16 cellular contexts compared by ENCODE assay signal in the genomic region with DNA sequence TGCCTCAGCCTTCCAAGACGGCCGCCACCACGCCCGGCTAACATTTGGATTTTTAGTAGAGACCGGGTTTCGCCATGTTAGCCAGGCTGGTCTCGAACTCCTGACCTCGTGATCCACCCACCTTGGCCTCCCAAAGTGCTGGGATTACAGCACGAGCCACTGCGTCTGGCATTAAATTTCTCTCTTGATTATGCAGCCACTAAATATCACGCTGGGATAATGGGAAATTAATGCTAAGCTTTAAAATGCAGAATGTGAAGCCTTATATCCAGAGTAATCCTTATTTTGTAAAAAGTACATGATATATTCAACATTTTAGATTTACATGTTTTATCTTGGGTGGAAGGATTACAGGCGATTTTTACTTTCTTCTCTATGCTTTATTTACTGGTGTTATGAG.
DNase-seq lines count a peak whose midpoint lies in the region; ATAC-seq, FAIRE-seq and TF ChIP-seq lines count a peak whose summit lies in the region.
"Had no signal": no experiment of that assay in that cellular context is flagged by ENCODE, and none has a peak within 500 bp of the region (broad histone marks: within the 10 kb centered on the region; RNA-seq: fewer than 3 reads in every experiment).

No MANE protein-coding gene starts in this region.

- H3K4me3 ChIP-seq in foreskin fibroblast (ENCODE audit: low read depth in 1 of 2, low read length in 2 of 2) = no peak overlapping the region
- H3K4me3 ChIP-seq: uterus had no signal

- no peaks in the 10 kb centered on the region for H3K9me3 Mint-ChIP-seq in stimulated activated naive CD8-positive, alpha-beta T cell treated with anti-CD3 and anti-CD28 coated beads, Interleukin-15, Interleukin-2, amounts not matched to agents 100 ng/mL and 50 ng/mL, for 24 hours
- no peaks in the 10 kb centered on the region for H3K9me3 Mint-ChIP-seq in WTC11
- H3K9me3 Mint-ChIP-seq in glutamatergic neuron (ENCODE audit: unreplicated experiment) = peaks cover 42% of the 10 kb centered on the region
- H3K9me3 Mint-ChIP-seq: activated B cell treated with CpG ODN at 0.5 μM for 24 hours had no signal

- FAIRE-seq in H54 (lab: Jason Lieb, UNC) = no peak

- no peaks in the 10 kb centered on the region for H3K27me3 Mint-ChIP-seq in stimulated activated naive CD8-positive, alpha-beta T cell treated with anti-CD3 and anti-CD28 coated beads, Interleukin-15, Interleukin-2, amounts not matched to agents 100 ng/mL and 50 ng/mL, for 24 hours
- H3K27me3 Mint-ChIP-seq in WTC11 (ENCODE audit: low read depth) (no peaks in the 10 kb centered on the region), glutamatergic neuron (ENCODE audit: unreplicated experiment) (peaks cover 21% of the 10 kb centered on the region)
- H3K27me3 Mint-ChIP-seq: activated B cell treated with CpG ODN at 0.5 μM for 24 hours had no signal

- H3K27ac Mint-ChIP-seq in stimulated activated naive CD8-positive, alpha-beta T cell treated with anti-CD3 and anti-CD28 coated beads, Interleukin-15, Interleukin-2, amounts not matched to agents 100 ng/mL and 50 ng/mL, for 24 hours = peak overlapping the region; percentile 50
- H3K27ac Mint-ChIP-seq in WTC11 (peak overlapping the region; percentile 91; the same call in 1 of the 2 replicates), glutamatergic neuron (ENCODE audit: unreplicated experiment) (peak overlapping the region; percentile 90)
- H3K27ac Mint-ChIP-seq: activated B cell treated with CpG ODN at 0.5 μM for 24 hours had no signal

- POLR2A ChIA-PET in WTC11 (lab: Charles Lee) = no interaction called here

- H3K36me3 Mint-ChIP-seq in stimulated activated naive CD8-positive, alpha-beta T cell treated with anti-CD3 and anti-CD28 coated beads, Interleukin-15, Interleukin-2, amounts not matched to agents 100 ng/mL and 50 ng/mL, for 24 hours (ENCODE audit: low read depth) = peaks cover 27% of the 10 kb centered on the region
- no peaks in the 10 kb centered on the region; the same call in 1 of the 2 replicates for H3K36me3 Mint-ChIP-seq in WTC11
- no peaks in the 10 kb centered on the region for H3K36me3 Mint-ChIP-seq in glutamatergic neuron (ENCODE audit: unreplicated experiment)

- no peak for DNase-seq in stimulated activated naive CD8-positive, alpha-beta T cell treated with anti-CD3 and anti-CD28 coated beads, Interleukin-15, Interleukin-2, amounts not matched to agents 100 U/mL and 50 U/mL, for 24 hours
- no peak for DNase-seq in WTC11 (ENCODE audit: low spot score)
- DNase-seq in glutamatergic neuron = no peak
- no peak for DNase-seq in H54 (ENCODE audit: insufficient read length, low spot score)
- no peak for DNase-seq in foreskin fibroblast
- DNase-seq in RPMI8226 = no peak
- DNase-seq: activated B cell treated with CpG ODN at 0.5 μM for 24 hours; erythroblast; HCEC 1CT; left ventricle myocardium superior; NCI-H2029; NCI-H446 treated with DMSO at 0.1 percent for 48 hours; stimulated activated CD4-positive, alpha-beta T cell treated with anti-CD3 and anti-CD28 coated beads, Interleukin-2, amount 100 ng/mL, for 24 hours; uterus had no signal

- TF ChIP-seq CTCF in WTC11 (IDR thresholded peaks at IDR 0.05) (no peak), glutamatergic neuron (IDR thresholded peaks at IDR 0.05; ENCODE audit: partially characterized antibody, unreplicated experiment) (no peak), foreskin fibroblast (IDR thresholded peaks at IDR 0.05; ENCODE audit: low read depth, low read length) (no peak)

- H3K4me1 Mint-ChIP-seq in stimulated activated naive CD8-positive, alpha-beta T cell treated with anti-CD3 and anti-CD28 coated beads, Interleukin-15, Interleukin-2, amounts not matched to agents 100 ng/mL and 50 ng/mL, for 24 hours (ENCODE audit: low read depth) = peaks cover 74% of the 10 kb centered on the region
- H3K4me1 Mint-ChIP-seq in WTC11 (peaks cover 50% of the 10 kb centered on the region), glutamatergic neuron (ENCODE audit: low read depth, unreplicated experiment) (peaks cover 57% of the 10 kb centered on the region)

- CTCF ChIA-PET in WTC11 (lab: Charles Lee) = no interaction called here

- ATAC-seq in stimulated activated naive CD8-positive, alpha-beta T cell treated with anti-CD3 and anti-CD28 coated beads, Interleukin-15, Interleukin-2, amounts not matched to agents 100 U/mL and 50 U/mL, for 24 hours = no peak
- ATAC-seq in WTC11 (no peak), HG03108 (IDR thresholded peaks at IDR 0.05; ENCODE audit: unreplicated experiment) (no peak)
- ATAC-seq: left ventricle myocardium superior had no signal

- TF ChIP-seq POLR2A in H54 (IDR thresholded peaks at IDR 0.05; ENCODE audit: low read depth, low read length) = no peak

- no peak overlapping the region for H3K4me3 Mint-ChIP-seq in stimulated activated naive CD8-positive, alpha-beta T cell treated with anti-CD3 and anti-CD28 coated beads, Interleukin-15, Interleukin-2, amounts not matched to agents 100 ng/mL and 50 ng/mL, for 24 hours
- no peak overlapping the region for H3K4me3 Mint-ChIP-seq in WTC11
- H3K4me3 Mint-ChIP-seq in glutamatergic neuron (ENCODE audit: unreplicated experiment) = peak overlapping the region; percentile 73
- H3K4me3 Mint-ChIP-seq: activated B cell treated with CpG ODN at 0.5 μM for 24 hours had no signal

TF ChIP-seq in WTC11, 78 proteins besides CTCF, POLR2A, EP300 and RAD21:
- TF ChIP-seq, protein P1, sequence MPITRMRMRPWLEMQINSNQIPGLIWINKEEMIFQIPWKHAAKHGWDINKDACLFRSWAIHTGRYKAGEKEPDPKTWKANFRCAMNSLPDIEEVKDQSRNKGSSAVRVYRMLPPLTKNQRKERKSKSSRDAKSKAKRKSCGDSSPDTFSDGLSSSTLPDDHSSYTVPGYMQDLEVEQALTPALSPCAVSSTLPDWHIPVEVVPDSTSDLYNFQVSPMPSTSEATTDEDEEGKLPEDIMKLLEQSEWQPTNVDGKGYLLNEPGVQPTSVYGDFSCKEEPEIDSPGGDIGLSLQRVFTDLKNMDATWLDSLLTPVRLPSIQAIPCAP (CRISPR knock-in tag; IDR thresholded peaks at IDR 0.05) = no peak
- TF ChIP-seq HMGA2 (CRISPR knock-in tag; IDR thresholded peaks at IDR 0.05) (no peak), JUN (CRISPR knock-in tag; IDR thresholded peaks at IDR 0.05) (no peak)
